ENCODE assay signal across 31 cellular contexts in genomic region chr2:129069875-129070594, GRCh38.
DNase-seq lines count a peak whose midpoint lies in the region; ATAC-seq and TF ChIP-seq lines count a peak whose summit lies in the region.
"Had no signal": no experiment of that assay in that cellular context is flagged by ENCODE, and none has a peak within 500 bp of the region (broad histone marks: within the 10 kb centered on the region; RNA-seq: fewer than 3 reads in every experiment).

No MANE protein-coding gene starts in this region.

- no peak for TF ChIP-seq CTCF in heart left ventricle (IDR thresholded peaks at IDR 0.05)
- TF ChIP-seq CTCF in lower lobe of right lung (IDR thresholded peaks at IDR 0.05), result no peak
- TF ChIP-seq CTCF in dorsolateral prefrontal cortex (IDR thresholded peaks at IDR 0.05 in 54 of 56, conservative IDR thresholded peaks at IDR 0.05 in 2 of 56; ENCODE audit: low read depth in 1 of 56, partially characterized antibody in 56 of 56), result no peak

- no peak overlapping the region for H3K4me3 Mint-ChIP-seq in stimulated activated naive CD8-positive, alpha-beta T cell treated with anti-CD3 and anti-CD28 coated beads, Interleukin-15, amount 100 ng/mL, for 72 hours
- H3K4me3 Mint-ChIP-seq: activated CD4-positive, alpha-beta memory T cell treated with anti-CD3 and anti-CD28 coated beads, Interleukin-2, amount 10 ng/mL, durations not matched to agents 7 days and 5 days; activated naive CD4-positive, alpha-beta T cell treated with anti-CD3 and anti-CD28 coated beads, Interleukin-2, amount 10 ng/mL, durations not matched to agents 7 days and 5 days; B cell; CD8-positive, alpha-beta memory T cell; naive B cell had no signal

- WGBS in heart left ventricle, 4 donors, result 37 to 46% (median 41%) methylated on average over 12 of the region's 12 CpGs

- no peaks in the 10 kb centered on the region for H3K4me1 Mint-ChIP-seq in stimulated activated naive CD8-positive, alpha-beta T cell treated with anti-CD3 and anti-CD28 coated beads, Interleukin-15, amount 100 ng/mL, for 72 hours
- H3K4me1 Mint-ChIP-seq: activated CD4-positive, alpha-beta memory T cell treated with anti-CD3 and anti-CD28 coated beads, Interleukin-2, amount 10 ng/mL, durations not matched to agents 7 days and 5 days; activated naive CD4-positive, alpha-beta T cell treated with anti-CD3 and anti-CD28 coated beads, Interleukin-2, amount 10 ng/mL, durations not matched to agents 7 days and 5 days; B cell; CD8-positive, alpha-beta memory T cell; naive B cell had no signal

- H3K4me1 ChIP-seq in heart left ventricle (peaks cover 0 to 5% (median 0%) of the 10 kb centered on the region in 12 donors), lower lobe of right lung (no peaks in the 10 kb centered on the region)
- H3K4me1 ChIP-seq: SJSA1 had no signal

- no peaks in the 10 kb centered on the region for H3K9me3 Mint-ChIP-seq in stimulated activated naive CD8-positive, alpha-beta T cell treated with anti-CD3 and anti-CD28 coated beads, Interleukin-15, amount 100 ng/mL, for 72 hours
- H3K9me3 Mint-ChIP-seq: activated CD4-positive, alpha-beta memory T cell treated with anti-CD3 and anti-CD28 coated beads, Interleukin-2, amount 10 ng/mL, durations not matched to agents 7 days and 5 days; activated naive CD4-positive, alpha-beta T cell treated with anti-CD3 and anti-CD28 coated beads, Interleukin-2, amount 10 ng/mL, durations not matched to agents 7 days and 5 days; naive B cell had no signal

- no peak for DNase-seq in stimulated activated naive CD8-positive, alpha-beta T cell treated with anti-CD3 and anti-CD28 coated beads, Interleukin-15, amount 100 ng/mL, for 72 hours
- no peak for DNase-seq in stimulated activated naive CD8-positive, alpha-beta T cell treated with anti-CD3 and anti-CD28 coated beads, Interleukin-15, Interleukin-2, amounts not matched to agents 100 U/mL and 50 U/mL, for 24 hours
- DNase-seq in heart left ventricle (peak in 2 of 5 donors; percentile 34 to 44), lower lobe of right lung (no peak), medulla oblongata (ENCODE audit: extremely low spot score) (no peak), retina (no peak), dorsolateral prefrontal cortex (no peak)
- DNase-seq: activated CD4-positive, alpha-beta memory T cell treated with anti-CD3 and anti-CD28 coated beads, Interleukin-2, amount 10 ng/mL, durations not matched to agents 7 days and 5 days; activated CD4-positive, CD25-positive, alpha-beta regulatory T cell treated with anti-CD3 and anti-CD28 coated beads, Interleukin-2, amount 50 U/mL, for 72 hours; activated CD8-positive, alpha-beta memory T cell treated with anti-CD3 and anti-CD28 coated beads, Interleukin-2, amount 50 U/mL, for 48 hours; activated naive CD4-positive, alpha-beta T cell treated with anti-CD3 and anti-CD28 coated beads, Interleukin-2, amount 10 ng/mL, durations not matched to agents 7 days and 5 days; brain microvascular endothelial cell; CD8-positive, alpha-beta memory T cell; effector CD8-positive, alpha-beta T cell; GF-D8; glutamatergic neuron; H7; mesenchymal stem cell; naive B cell; NCI-H1436 treated with DMSO at 0.1 percent for 48 hours; NCI-H446 treated with DMSO at 0.1 percent for 48 hours; NK-92 treated with Interleukin-12 subunit alpha and Interleukin-12 subunit beta, amount 100 ng/mL, for 24 hours; stimulated activated CD4-positive, alpha-beta T cell treated with anti-CD3 and anti-CD28 coated beads, Interleukin-1b, Interleukin-23, amount 100 ng/mL, for 48 hours; stimulated activated CD8-positive, alpha-beta memory T cell treated with anti-CD3 and anti-CD28 coated beads, Interleukin-4, amount 100 ng/mL, for 48 hours; trophoblast cell had no signal

- no peak overlapping the region for H3K4me3 ChIP-seq in heart left ventricle
- no peak overlapping the region for H3K4me3 ChIP-seq in lower lobe of right lung
- H3K4me3 ChIP-seq in dorsolateral prefrontal cortex, result no peak overlapping the region
- H3K4me3 ChIP-seq: K562, SJSA1, skin epidermis had no signal

- no peaks in the 10 kb centered on the region for H3K27me3 Mint-ChIP-seq in stimulated activated naive CD8-positive, alpha-beta T cell treated with anti-CD3 and anti-CD28 coated beads, Interleukin-15, amount 100 ng/mL, for 72 hours
- H3K27me3 Mint-ChIP-seq: activated CD4-positive, alpha-beta memory T cell treated with anti-CD3 and anti-CD28 coated beads, Interleukin-2, amount 10 ng/mL, durations not matched to agents 7 days and 5 days; activated naive CD4-positive, alpha-beta T cell treated with anti-CD3 and anti-CD28 coated beads, Interleukin-2, amount 10 ng/mL, durations not matched to agents 7 days and 5 days; B cell; CD8-positive, alpha-beta memory T cell had no signal

- H3K27ac Mint-ChIP-seq in stimulated activated naive CD8-positive, alpha-beta T cell treated with anti-CD3 and anti-CD28 coated beads, Interleukin-15, amount 100 ng/mL, for 72 hours, result no peak overlapping the region
- H3K27ac Mint-ChIP-seq: activated CD4-positive, alpha-beta memory T cell treated with anti-CD3 and anti-CD28 coated beads, Interleukin-2, amount 10 ng/mL, durations not matched to agents 7 days and 5 days; activated naive CD4-positive, alpha-beta T cell treated with anti-CD3 and anti-CD28 coated beads, Interleukin-2, amount 10 ng/mL, durations not matched to agents 7 days and 5 days; B cell; CD8-positive, alpha-beta memory T cell; naive B cell had no signal

- H3K9me3 ChIP-seq in heart left ventricle (no peaks in the 10 kb centered on the region), lower lobe of right lung (no peaks in the 10 kb centered on the region)
- H3K9me3 ChIP-seq: SJSA1 had no signal

- intact Hi-C loops in heart left ventricle (cut with DNase I), result no loop called here
- intact Hi-C loops in lower lobe of right lung (cut with DNase I), result no loop called here
- intact Hi-C loops in dorsolateral prefrontal cortex (cut with DNase I), result no loop called here

- H3K27ac ChIP-seq in heart left ventricle (no peak overlapping the region), lower lobe of right lung (no peak overlapping the region), dorsolateral prefrontal cortex (no peak overlapping the region)
- H3K27ac ChIP-seq: brain microvascular endothelial cell, SJSA1, skin epidermis had no signal

- TF ChIP-seq POLR2A in heart left ventricle (IDR thresholded peaks at IDR 0.05), result no peak

- ATAC-seq in stimulated activated naive CD8-positive, alpha-beta T cell treated with anti-CD3 and anti-CD28 coated beads, Interleukin-15, amount 100 ng/mL, for 72 hours, result peak; percentile 31
- no peak for ATAC-seq in stimulated activated naive CD8-positive, alpha-beta T cell treated with anti-CD3 and anti-CD28 coated beads, Interleukin-15, Interleukin-2, amounts not matched to agents 100 U/mL and 50 U/mL, for 24 hours
- ATAC-seq in heart left ventricle, result peak; percentile 62 to 77 (median 70)
- ATAC-seq in lower lobe of right lung, result peak; percentile 21 to 37
- ATAC-seq in GM19467 (IDR thresholded peaks at IDR 0.05; ENCODE audit: unreplicated experiment), result no peak
- ATAC-seq: K562, Panc1 had no signal

- H3K36me3 ChIP-seq in heart left ventricle, result no peaks in the 10 kb centered on the region
- H3K36me3 ChIP-seq in lower lobe of right lung, result no peaks in the 10 kb centered on the region
- H3K36me3 ChIP-seq: brain microvascular endothelial cell, SJSA1 had no signal

- H3K27me3 ChIP-seq in heart left ventricle (no peaks in the 10 kb centered on the region), lower lobe of right lung (ENCODE audit: low read depth) (no peaks in the 10 kb centered on the region), dorsolateral prefrontal cortex (no peaks in the 10 kb centered on the region)
- H3K27me3 ChIP-seq: brain microvascular endothelial cell had no signal

Comparison
In these comparisons a context has a peak if more than half of its experiments do, and no peak if none do; other contexts are left out.
1. ATAC-seq: peak in stimulated activated naive CD8-positive, alpha-beta T cell treated with anti-CD3 and anti-CD28 coated beads, Interleukin-15, amount 100 ng/mL, for 72 hours (single experiment), heart left ventricle (4 of 4) and lower lobe of right lung (2 of 2); none in stimulated activated naive CD8-positive, alpha-beta T cell treated with anti-CD3 and anti-CD28 coated beads, Interleukin-15, Interleukin-2, amounts not matched to agents 100 U/mL and 50 U/mL, for 24 hours (single experiment) and GM19467 (single experiment).